Comparison of ENCODE assay signal across 13 cellular contexts in the genomic region with DNA sequence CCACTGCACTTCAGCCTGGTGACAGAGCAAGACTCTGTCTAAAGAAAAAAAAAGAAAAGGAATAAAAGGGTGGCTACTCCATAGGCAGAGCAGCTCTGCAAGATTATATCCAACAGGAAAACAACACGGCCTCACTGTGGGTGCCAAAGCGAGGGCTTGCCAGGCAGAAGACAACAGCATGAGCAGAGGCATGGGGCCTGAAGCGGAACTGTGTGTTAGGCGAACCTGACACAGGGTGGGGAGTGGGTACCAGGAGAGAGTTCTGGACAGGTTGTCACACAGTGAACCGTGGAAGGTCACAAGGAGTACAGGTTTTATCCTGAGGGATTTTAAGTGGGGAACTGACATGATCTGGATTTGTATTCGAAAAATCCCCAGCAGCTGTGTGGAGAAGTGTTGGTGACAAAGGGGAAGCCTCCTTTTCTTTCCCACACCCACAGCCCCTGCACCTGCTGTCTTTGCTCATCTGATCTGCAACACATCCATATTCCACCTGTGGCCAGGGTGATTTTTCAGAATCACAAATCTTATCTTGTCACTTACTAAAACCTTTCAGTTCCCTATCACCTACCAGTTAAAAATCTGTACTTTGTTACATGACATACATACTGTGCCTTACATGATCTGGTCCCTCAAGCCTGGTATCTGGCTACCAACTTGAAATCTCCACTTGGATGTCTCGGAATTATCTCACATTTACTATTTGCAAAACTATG.
DNase-seq lines count a peak whose midpoint lies in the region; ATAC-seq lines count a peak whose summit lies in the region.
"Had no signal": no experiment of that assay in that cellular context is flagged by ENCODE, and none has a peak within 500 bp of the region (broad histone marks: within the 10 kb centered on the region; RNA-seq: fewer than 3 reads in every experiment).

No MANE protein-coding gene starts in this region.

- DNase-seq in Ammon's horn (ENCODE audit: low spot score) (peak; percentile 36), DMS53 (lab: John Stamatoyannopoulos, UW) (no peak), COR-L47 (lab: John Stamatoyannopoulos, UW) (no peak)
- DNase-seq: H9, islet precursor cell, NCI-H1694 treated with DMSO at 0.1 percent for 48 hours, NCI-H510A treated with DMSO at 0.1 percent for 48 hours had no signal

- ATAC-seq in GM18909 (IDR thresholded peaks at IDR 0.05; ENCODE audit: poor library complexity, unreplicated experiment) (peak; percentile 56), HG02642 (IDR thresholded peaks at IDR 0.05; ENCODE audit: poor library complexity, unreplicated experiment) (peak; percentile 61), HG03439 (IDR thresholded peaks at IDR 0.05; ENCODE audit: unreplicated experiment) (peak; percentile 43), GM19324 (IDR thresholded peaks at IDR 0.05; ENCODE audit: low FRiP score, unreplicated experiment) (no peak), HG02571 (IDR thresholded peaks at IDR 0.05; ENCODE audit: unreplicated experiment) (no peak)
- ATAC-seq: WTC11 had no signal

Comparison
In these comparisons a context has a peak if more than half of its experiments do, and no peak if none do; other contexts are left out.
1. ATAC-seq: peak in GM18909 (single experiment), HG02642 (single experiment) and HG03439 (single experiment); none in GM19324 (single experiment) and HG02571 (single experiment).